ENCODE assay signal across 18 cellular contexts in the genomic region with DNA sequence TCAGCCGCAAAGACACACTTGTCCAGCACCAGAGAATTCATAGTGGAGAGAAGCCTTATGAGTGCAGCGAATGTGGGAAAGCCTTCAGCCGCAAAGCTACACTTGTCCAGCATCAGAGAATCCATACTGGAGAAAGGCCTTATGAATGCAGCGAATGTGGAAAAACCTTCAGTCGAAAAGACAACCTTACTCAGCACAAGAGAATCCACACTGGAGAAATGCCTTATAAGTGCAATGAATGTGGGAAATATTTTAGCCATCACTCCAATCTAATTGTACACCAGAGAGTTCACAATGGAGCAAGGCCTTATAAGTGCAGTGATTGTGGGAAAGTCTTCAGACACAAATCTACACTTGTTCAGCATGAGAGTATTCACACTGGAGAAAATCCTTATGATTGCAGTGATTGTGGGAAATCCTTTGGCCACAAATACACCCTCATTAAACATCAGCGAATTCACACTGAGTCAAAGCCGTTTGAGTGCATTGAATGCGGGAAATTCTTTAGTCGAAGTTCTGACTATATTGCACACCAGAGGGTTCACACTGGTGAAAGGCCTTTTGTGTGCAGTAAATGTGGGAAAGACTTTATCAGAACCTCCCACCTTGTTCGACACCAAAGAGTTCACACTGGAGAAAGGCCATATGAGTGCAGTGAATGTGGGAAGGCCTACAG. TPM values are rescaled to one million over a fixed set of nuclear protein-coding genes. Genes with fewer than 3 reads are reported as not detected.
A peak's percentile ranks its signal among the peaks of the same experiment; 100 is the strongest.
DNase-seq lines count a peak whose midpoint lies in the region; FAIRE-seq and TF ChIP-seq lines count a peak whose summit lies in the region.
"Had no signal": no experiment of that assay in that cellular context is flagged by ENCODE, and none has a peak within 500 bp of the region (broad histone marks: within the 10 kb centered on the region; RNA-seq: fewer than 3 reads in every experiment).

No MANE protein-coding gene starts in this region.

- H3K27ac Mint-ChIP-seq in HFFc6 (no peak overlapping the region), chondrocyte (ENCODE audit: unreplicated experiment) (no peak overlapping the region)
- H3K27ac Mint-ChIP-seq: activated CD8-positive, alpha-beta memory T cell treated with anti-CD3 and anti-CD28 coated beads, Interleukin-2, amount 10 ng/mL, durations not matched to agents 7 days and 5 days; activated naive CD8-positive, alpha-beta T cell treated with anti-CD3 and anti-CD28 coated beads, Interleukin-2, amount 50 U/mL, for 24 hours; B cell had no signal

- H3K27me3 Mint-ChIP-seq in HFFc6 (ENCODE audit: insufficient read depth) (peaks cover 6% of the 10 kb centered on the region), chondrocyte (ENCODE audit: low read depth) (no peaks in the 10 kb centered on the region)
- H3K27me3 Mint-ChIP-seq: activated CD8-positive, alpha-beta memory T cell treated with anti-CD3 and anti-CD28 coated beads, Interleukin-2, amount 10 ng/mL, durations not matched to agents 7 days and 5 days; activated naive CD8-positive, alpha-beta T cell treated with anti-CD3 and anti-CD28 coated beads, Interleukin-2, amount 50 U/mL, for 24 hours; B cell had no signal

- no peak overlapping the region for H3K4me3 ChIP-seq in astrocyte of the spinal cord (ENCODE audit: low read depth, low read length)
- H3K4me3 ChIP-seq in kidney (ENCODE audit: low read length in 2 of 2): peak overlapping the region; percentile 28 to 30
- H3K4me3 ChIP-seq: lung, MG63 had no signal

- intact Hi-C loops in kidney (cut with DNase I): no loop called here

- H3K9me3 ChIP-seq in kidney (ENCODE audit: control insufficient read depth in 1 of 2, low read length in 2 of 2): peaks cover 59 to 99% of the 10 kb centered on the region in 2 donors

- H3K9ac ChIP-seq in kidney (ENCODE audit: low read length in 2 of 2): no peak overlapping the region

- H3K4me1 Mint-ChIP-seq in HFFc6 (ENCODE audit: low read depth) (peaks cover 1% of the 10 kb centered on the region; the same call in 1 of the 2 replicates), chondrocyte (ENCODE audit: low read depth) (peaks cover under 1% of the 10 kb centered on the region)

- H3K9me3 Mint-ChIP-seq in HFFc6 (peaks cover 97% of the 10 kb centered on the region), chondrocyte (ENCODE audit: low read depth) (peaks cover 80% of the 10 kb centered on the region)

- FAIRE-seq in kidney (lab: Jason Lieb, UNC): no peak
- FAIRE-seq: TTC549 had no signal

- TF ChIP-seq CTCF in HFFc6 (IDR thresholded peaks at IDR 0.05) (no peak), astrocyte of the spinal cord (IDR thresholded peaks at IDR 0.05; ENCODE audit: low read depth, low read length) (no peak), kidney (IDR thresholded peaks at IDR 0.05; ENCODE audit: borderline replicate concordance, extremely low read depth, insufficient read depth) (no peak), chondrocyte (IDR thresholded peaks at IDR 0.05) (no peak)

- no peak overlapping the region for H3K27ac ChIP-seq in kidney (ENCODE audit: low read depth in 2 of 2, low read length in 2 of 2)

- peak overlapping the region; percentile 5; the same call in 1 of the 2 replicates for H3K4me3 Mint-ChIP-seq in HFFc6
- no peak overlapping the region for H3K4me3 Mint-ChIP-seq in chondrocyte (ENCODE audit: unreplicated experiment)
- H3K4me3 Mint-ChIP-seq: activated CD8-positive, alpha-beta memory T cell treated with anti-CD3 and anti-CD28 coated beads, Interleukin-2, amount 10 ng/mL, durations not matched to agents 7 days and 5 days; activated naive CD8-positive, alpha-beta T cell treated with anti-CD3 and anti-CD28 coated beads, Interleukin-2, amount 50 U/mL, for 24 hours; B cell had no signal

- H3K36me3 Mint-ChIP-seq in HFFc6 (ENCODE audit: low read depth): peaks cover 95% of the 10 kb centered on the region
- peaks cover 85% of the 10 kb centered on the region for H3K36me3 Mint-ChIP-seq in chondrocyte (ENCODE audit: low read depth)

- in situ Hi-C loops in ACHN (cut with HindIII; ENCODE audit: low pct_ligation_motif_present, low pct_unique_long_range_greater_than_20kb, low sequenced_read_pairs): no loop called here
- in situ Hi-C loops in astrocyte of the spinal cord (cut with HindIII; ENCODE audit: low sequenced_read_pairs): no loop called here

- H3K36me3 ChIP-seq in kidney (ENCODE audit: control insufficient read depth in 1 of 2, insufficient read depth in 2 of 2, low read length in 2 of 2): peaks cover 65 to 81% of the 10 kb centered on the region in 2 donors

- DNase-seq in ACHN (peak; percentile 13), HFFc6 (peak; percentile 14), astrocyte of the spinal cord (ENCODE audit: low read depth, low spot score) (peak; percentile 28), kidney (no peak), AG08395 (ENCODE audit: low spot score) (no peak), chondrocyte (ENCODE audit: low spot score) (no peak), 8988T (no peak)
- no peak for DNase-seq in stimulated activated naive CD4-positive, alpha-beta T cell treated with Interleukin-2 at 50 U/mL for 16 hours (lab: John Stamatoyannopoulos, UW)
- DNase-seq: activated CD8-positive, alpha-beta memory T cell treated with anti-CD3 and anti-CD28 coated beads, Interleukin-2, amount 10 ng/mL, durations not matched to agents 7 days and 5 days; activated naive CD8-positive, alpha-beta T cell treated with anti-CD3 and anti-CD28 coated beads, Interleukin-2, amount 50 U/mL, for 24 hours; GF-D8; MG63; occipital lobe; stimulated activated CD4-positive, alpha-beta T cell treated with anti-CD3 and anti-CD28 coated beads, Interleukin-15, amount 100 ng/mL, for 24 hours had no signal

- no peaks in the 10 kb centered on the region for H3K4me1 ChIP-seq in kidney (ENCODE audit: control insufficient read depth in 1 of 2, insufficient read depth in 1 of 2, low read depth in 1 of 2, low read length in 2 of 2)

RNA-seq across cellular contexts. Expression of a gene that starts 6.8 kb away (rescaled TPM):
- 10 to 100 TPM; 13.5 to 14.6 (median 14.3) TPM for total RNA-seq in HFFc6 (2021; fragmentation: NEBNext Ultra II Directional; extraction: Animal tissue kit (Norgen Biotek cat#: 25700))
- total RNA-seq in kidney: 25.4 TPM
- polyA plus RNA-seq in kidney (ENCODE audit: insufficient read depth, low read depth, low replicate concordance): 5.8 TPM
- 16.9 to 19.8 TPM (median 19.3 TPM) in 3 replicates for total RNA-seq in chondrocyte

RNA-seq across cellular contexts. Expression of a gene that starts 12.2 kb away (rescaled TPM):
- total RNA-seq in HFFc6 (2021; fragmentation: NEBNext Ultra II Directional; extraction: Animal tissue kit (Norgen Biotek cat#: 25700)): 1 to 10 TPM; 5.8 to 8.1 (median 6.7) TPM
- total RNA-seq in kidney: 19.6 TPM
- 9.1 TPM for polyA plus RNA-seq in kidney (ENCODE audit: insufficient read depth, low read depth, low replicate concordance)
- total RNA-seq in chondrocyte: 11.0 to 13.1 TPM (median 12.6 TPM) in 3 replicates

RNA-seq across cellular contexts. Expression of a gene that starts 21.1 kb away (rescaled TPM):
- 1 to 10 TPM; 2.3 to 4.5 (median 3.6) TPM for total RNA-seq in HFFc6 (2021; fragmentation: NEBNext Ultra II Directional; extraction: Animal tissue kit (Norgen Biotek cat#: 25700))
- total RNA-seq in kidney (3.5 TPM), chondrocyte (1.4 to 3.4 TPM (median 2.2 TPM) in 3 replicates)
- 1.1 TPM for polyA plus RNA-seq in kidney (ENCODE audit: insufficient read depth, low read depth, low replicate concordance)

RNA-seq across cellular contexts. Expression of a gene that starts 36.9 kb away (rescaled TPM):
- total RNA-seq in HFFc6 (2021; fragmentation: NEBNext Ultra II Directional; extraction: Animal tissue kit (Norgen Biotek cat#: 25700)): 1 to 10 TPM in 3 of 6 experiments, under 1 TPM in 3; 0.80 to 3.0 (median 1.3) TPM
- total RNA-seq in kidney (9.3 TPM), chondrocyte (4.8 to 7.2 TPM (median 5.5 TPM) in 3 replicates)
- 3.1 TPM for polyA plus RNA-seq in kidney (ENCODE audit: insufficient read depth, low read depth, low replicate concordance)
- total RNA-seq: NCI-H460 had no signal

RNA-seq across cellular contexts. Expression of a gene that starts 42.1 kb away (rescaled TPM):
- 1 to 10 TPM; 3.8 to 5.4 (median 5.0) TPM for total RNA-seq in HFFc6 (2021; fragmentation: NEBNext Ultra II Directional; extraction: Animal tissue kit (Norgen Biotek cat#: 25700))
- total RNA-seq in kidney (8.0 TPM), chondrocyte (5.4 to 7.7 TPM (median 6.0 TPM) in 3 replicates)
- 3.5 TPM for polyA plus RNA-seq in kidney (ENCODE audit: insufficient read depth, low read depth, low replicate concordance)

Comparison
In these comparisons a context has a peak if more than half of its experiments do, and no peak if none do; other contexts are left out.
1. DNase-seq: peak in ACHN (single experiment), HFFc6 (single experiment) and astrocyte of the spinal cord (single experiment); none in kidney (single experiment), stimulated activated naive CD4-positive, alpha-beta T cell treated with Interleukin-2 at 50 U/mL for 16 hours (single experiment), AG08395 (single experiment), chondrocyte (single experiment) and 8988T (single experiment).